Comparison of ENCODE assay signal across 1 cellular context in the genomic region with DNA sequence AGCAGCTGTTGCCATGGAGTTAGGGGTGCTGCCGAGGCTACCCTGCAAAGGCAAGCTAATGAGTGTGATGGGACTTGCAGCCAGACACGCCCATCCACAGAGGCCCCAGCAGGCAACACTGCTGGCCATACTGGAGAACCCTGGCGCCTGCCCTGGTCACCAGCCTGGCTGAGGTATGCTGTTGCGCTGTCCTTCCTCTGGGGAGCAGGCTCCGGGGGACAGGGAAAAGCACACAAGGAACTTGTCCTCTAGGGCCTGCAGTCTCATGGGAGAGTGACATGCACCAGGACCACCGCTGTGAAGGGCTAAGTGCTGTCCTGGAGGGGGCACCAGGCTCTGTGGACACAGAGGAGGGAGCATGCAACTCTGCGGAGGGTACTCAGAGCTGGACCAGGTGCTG.
TF ChIP-seq lines count a peak whose summit lies in the region.

No MANE protein-coding gene starts in this region.

TF ChIP-seq in HEK293, 187 proteins besides CTCF, POLR2A, EP300 and RAD21:
- no peak for TF ChIP-seq ZBTB17 (tag by site-specific recombination; IDR thresholded peaks at IDR 0.05)
- no peak for TF ChIP-seq ZNF571 (tag by site-specific recombination; IDR thresholded peaks at IDR 0.05)
- TF ChIP-seq KLF7 (tag by site-specific recombination; IDR thresholded peaks at IDR 0.05; ENCODE audit: borderline replicate concordance) = no peak
- TF ChIP-seq ZNF2 (tag by site-specific recombination; IDR thresholded peaks at IDR 0.05) = no peak
- no peak for TF ChIP-seq IKZF3 (tag by site-specific recombination; IDR thresholded peaks at IDR 0.05)
- TF ChIP-seq, protein P1, sequence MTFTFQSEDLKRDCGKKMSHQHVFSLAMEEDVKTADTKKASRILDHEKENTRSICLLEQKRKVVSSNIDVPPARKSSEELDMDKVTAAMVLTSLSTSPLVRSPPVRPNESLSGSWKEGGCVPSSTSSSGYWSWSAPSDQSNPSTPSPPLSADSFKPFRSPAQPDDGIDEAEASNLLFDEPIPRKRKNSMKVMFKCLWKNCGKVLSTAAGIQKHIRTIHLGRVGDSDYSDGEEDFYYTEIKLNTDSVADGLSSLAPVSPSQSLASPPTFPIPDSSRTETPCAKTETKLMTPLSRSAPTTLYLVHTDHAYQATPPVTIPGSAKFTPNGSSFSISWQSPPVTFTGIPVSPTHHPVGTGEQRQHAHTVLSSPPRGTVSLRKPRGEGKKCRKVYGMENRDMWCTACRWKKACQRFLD (tag by site-specific recombination; IDR thresholded peaks at IDR 0.05) = no peak
- TF ChIP-seq, protein P2, sequence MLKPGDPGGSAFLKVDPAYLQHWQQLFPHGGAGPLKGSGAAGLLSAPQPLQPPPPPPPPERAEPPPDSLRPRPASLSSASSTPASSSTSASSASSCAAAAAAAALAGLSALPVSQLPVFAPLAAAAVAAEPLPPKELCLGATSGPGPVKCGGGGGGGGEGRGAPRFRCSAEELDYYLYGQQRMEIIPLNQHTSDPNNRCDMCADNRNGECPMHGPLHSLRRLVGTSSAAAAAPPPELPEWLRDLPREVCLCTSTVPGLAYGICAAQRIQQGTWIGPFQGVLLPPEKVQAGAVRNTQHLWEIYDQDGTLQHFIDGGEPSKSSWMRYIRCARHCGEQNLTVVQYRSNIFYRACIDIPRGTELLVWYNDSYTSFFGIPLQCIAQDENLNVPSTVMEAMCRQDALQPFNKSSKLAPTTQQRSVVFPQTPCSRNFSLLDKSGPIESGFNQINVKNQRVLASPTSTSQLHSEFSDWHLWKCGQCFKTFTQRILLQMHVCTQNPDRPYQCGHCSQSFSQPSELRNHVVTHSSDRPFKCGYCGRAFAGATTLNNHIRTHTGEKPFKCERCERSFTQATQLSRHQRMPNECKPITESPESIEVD (tag by site-specific recombination; IDR thresholded peaks at IDR 0.05) = no peak
- TF ChIP-seq ZNF324 (tag by site-specific recombination; IDR thresholded peaks at IDR 0.05) = no peak
- TF ChIP-seq HOXD13 (CRISPR knock-in tag; IDR thresholded peaks at IDR 0.05; ENCODE audit: borderline replicate concordance) = no peak
- TF ChIP-seq ZNF433 (tag by site-specific recombination; IDR thresholded peaks at IDR 0.05; ENCODE audit: low read depth) = no peak
- TF ChIP-seq KLF1 (tag by site-specific recombination; IDR thresholded peaks at IDR 0.05) = no peak
- no peak for TF ChIP-seq MEIS1 (CRISPR knock-in tag; IDR thresholded peaks at IDR 0.05; ENCODE audit: borderline replicate concordance)
- no peak for TF ChIP-seq ZNF169 (tag by site-specific recombination; IDR thresholded peaks at IDR 0.05)
TF ChIP-seq in HEK293: peak in this region for 0.
